ENCODE assay signal across 8 cellular contexts in genomic region chr6:44074383-44075136, GRCh38. TPM values are rescaled to one million over a fixed set of nuclear protein-coding genes. Genes with fewer than 3 reads are reported as not detected.
DNase-seq lines count a peak whose midpoint lies in the region; ATAC-seq and TF ChIP-seq lines count a peak whose summit lies in the region.

No MANE protein-coding gene starts in this region.

- in situ Hi-C loops in GM13977 (cut with MboI; ENCODE audit: low pct_unique_long_range_greater_than_20kb, low sequenced_read_pairs, unreplicated experiment): loop anchor here (10.0 kb wide), 1 partner anchor 300 kb away; the partner anchor contains the start of gene VEGFA

- ATAC-seq in HG03520 (IDR thresholded peaks at IDR 0.05; ENCODE audit: unreplicated experiment): peak; percentile 32
- ATAC-seq in effector memory CD8-positive, alpha-beta T cell (replicated peaks): peak; percentile 54
- ATAC-seq in stimulated activated naive B cell treated with anti-CD40 and anti-IgM and Interleukin-4, amounts not matched to agents 10 μg/mL and 1 μg/mL and 100 μg/mL, for 72 hours (replicated peaks): peak; percentile 68 to 73

- H3K36me3 Mint-ChIP-seq in effector memory CD8-positive, alpha-beta T cell (ENCODE audit: insufficient read depth): peaks cover 12% of the 10 kb centered on the region
- no peaks in the 10 kb centered on the region for H3K36me3 Mint-ChIP-seq in stimulated activated naive B cell treated with anti-CD40 and anti-IgM and Interleukin-4, amounts not matched to agents 10 μg/mL and 1 μg/mL and 100 μg/mL, for 72 hours

- H3K9me3 Mint-ChIP-seq in effector memory CD8-positive, alpha-beta T cell: no peaks in the 10 kb centered on the region
- no peaks in the 10 kb centered on the region for H3K9me3 Mint-ChIP-seq in stimulated activated naive B cell treated with anti-CD40 and anti-IgM and Interleukin-4, amounts not matched to agents 10 μg/mL and 1 μg/mL and 100 μg/mL, for 72 hours

- TF ChIP-seq CTCF in GM13977 (IDR thresholded peaks at IDR 0.05; ENCODE audit: extremely low read depth, insufficient read depth, missing control alignments): peak; percentile 89

- peak overlapping the region; percentile 97 to 98 for H3K4me3 Mint-ChIP-seq in effector memory CD8-positive, alpha-beta T cell
- H3K4me3 Mint-ChIP-seq in stimulated activated naive B cell treated with anti-CD40 and anti-IgM and Interleukin-4, amounts not matched to agents 10 μg/mL and 1 μg/mL and 100 μg/mL, for 72 hours: peak overlapping the region; percentile 54 to 91

- H3K27ac Mint-ChIP-seq in effector memory CD8-positive, alpha-beta T cell: no peak overlapping the region
- no peak overlapping the region for H3K27ac Mint-ChIP-seq in stimulated activated naive B cell treated with anti-CD40 and anti-IgM and Interleukin-4, amounts not matched to agents 10 μg/mL and 1 μg/mL and 100 μg/mL, for 72 hours

- H3K27me3 Mint-ChIP-seq in effector memory CD8-positive, alpha-beta T cell: peaks cover 0 to 52% of the 10 kb centered on the region in 2 donors
- H3K27me3 Mint-ChIP-seq in stimulated activated naive B cell treated with anti-CD40 and anti-IgM and Interleukin-4, amounts not matched to agents 10 μg/mL and 1 μg/mL and 100 μg/mL, for 72 hours: peaks cover 64 to 78% of the 10 kb centered on the region in 2 donors

- peak; percentile 91 for DNase-seq in GM13977 (ENCODE audit: low spot score)
- DNase-seq in activated CD4-positive, alpha-beta T cell treated with anti-CD3 and anti-CD28 coated beads, Interleukin-2, amount 50 U/mL, for 24 hours (ENCODE audit: low read depth in 1 of 2, low spot score in 1 of 2): peak; percentile 39
- DNase-seq in effector memory CD8-positive, alpha-beta T cell: peak; percentile 57 to 65 (median 58)
- DNase-seq in myocyte (ENCODE audit: low read depth): peak; percentile 85
- DNase-seq in stimulated activated naive B cell treated with anti-CD40 and anti-IgM and Interleukin-4, amounts not matched to agents 10 μg/mL and 1 μg/mL and 100 μg/mL, for 72 hours: peak; percentile 49
- no peak for DNase-seq in NCI-H187 (lab: John Stamatoyannopoulos, UW)
- no peak for DNase-seq in HUDEP-2 (lab: John Stamatoyannopoulos, UW; ENCODE audit: unreplicated experiment in 76 of 76)

- peaks cover 15 to 19% of the 10 kb centered on the region in 2 donors for H3K4me1 Mint-ChIP-seq in effector memory CD8-positive, alpha-beta T cell (ENCODE audit: low read depth in 2 of 2)
- H3K4me1 Mint-ChIP-seq in stimulated activated naive B cell treated with anti-CD40 and anti-IgM and Interleukin-4, amounts not matched to agents 10 μg/mL and 1 μg/mL and 100 μg/mL, for 72 hours: peaks cover 15 to 23% of the 10 kb centered on the region in 2 donors

RNA-seq across cellular contexts. Expression of gene MRPL14, which starts 52.7 kb away (rescaled TPM):
- 66.6 and 68.6 TPM in 2 replicates for total RNA-seq in myocyte
- 107 TPM for polyA plus RNA-seq in myocyte (2012)

RNA-seq across cellular contexts. Expression of gene TMEM63B, which starts 52.8 kb away (rescaled TPM):
- total RNA-seq in myocyte: 45.2 and 46.7 TPM in 2 replicates
- 72.4 TPM for polyA plus RNA-seq in myocyte (2012)

Comparison
In these comparisons a context has a peak if more than half of its experiments do, and no peak if none do; other contexts are left out.
1. DNase-seq: peak in GM13977 (single experiment), activated CD4-positive, alpha-beta T cell treated with anti-CD3 and anti-CD28 coated beads, Interleukin-2, amount 50 U/mL, for 24 hours (2 of 2), effector memory CD8-positive, alpha-beta T cell (3 of 3), myocyte (single experiment) and stimulated activated naive B cell treated with anti-CD40 and anti-IgM and Interleukin-4, amounts not matched to agents 10 μg/mL and 1 μg/mL and 100 μg/mL, for 72 hours (single experiment); none in NCI-H187 (0 of 2) and HUDEP-2 (0 of 76).
2. Peak in every context shown above with its lines, with median percentiles within 50 percentile points of each other: ATAC-seq.